12 cellular contexts compared by ENCODE assay signal in genomic region chr7:157309990-157310668, GRCh38. TPM values are rescaled to one million over a fixed set of nuclear protein-coding genes. Genes with fewer than 3 reads are reported as not detected.
A peak's percentile ranks its signal among the peaks of the same experiment; 100 is the strongest.
DNase-seq lines count a peak whose midpoint lies in the region; ATAC-seq, FAIRE-seq and TF ChIP-seq lines count a peak whose summit lies in the region.
"Had no signal": no experiment of that assay in that cellular context is flagged by ENCODE, and none has a peak within 500 bp of the region (broad histone marks: within the 10 kb centered on the region; RNA-seq: fewer than 3 reads in every experiment).

No MANE protein-coding gene starts in this region.

- H3K4me3 ChIP-seq in Loucy (ENCODE audit: low read length, poor library complexity, severe bottlenecking) (no peak overlapping the region), body of pancreas (no peak overlapping the region), keratinocyte (ENCODE audit: control insufficient read depth in 2 of 3, extremely low read depth in 1 of 3, insufficient read depth in 2 of 3, low read depth in 1 of 3, low read length in 3 of 3) (peak overlapping the region in 1 of 3 experiments; percentile 11)
- H3K4me3 ChIP-seq: gastroesophageal sphincter, upper lobe of left lung had no signal

- H3K79me2 ChIP-seq in Loucy (ENCODE audit: insufficient read depth, low read length) (no peaks in the 10 kb centered on the region), keratinocyte (ENCODE audit: control insufficient read depth, insufficient read depth, low read length) (no peaks in the 10 kb centered on the region)

- H3K9me1 ChIP-seq in keratinocyte (ENCODE audit: control insufficient read depth, extremely low read depth, insufficient read depth, low read length): no peaks in the 10 kb centered on the region

- peak; percentile 82 for FAIRE-seq in keratinocyte (lab: Jason Lieb, UNC)
- FAIRE-seq: small intestine had no signal

- H3K9me3 ChIP-seq in Loucy (ENCODE audit: insufficient read depth, low read depth, low read length) (no peaks in the 10 kb centered on the region), body of pancreas (no peaks in the 10 kb centered on the region), keratinocyte (ENCODE audit: control insufficient read depth, low read depth, low read length) (no peaks in the 10 kb centered on the region)
- H3K9me3 ChIP-seq: gastroesophageal sphincter, upper lobe of left lung had no signal

- no peaks in the 10 kb centered on the region for H3F3A ChIP-seq in Loucy (ENCODE audit: low read depth)

- H3K27ac ChIP-seq in body of pancreas (peak overlapping the region in 3 of 4 donors; percentile 60 to 75 (median 60)), keratinocyte (ENCODE audit: control insufficient read depth, insufficient read depth, low read length) (peak overlapping the region; percentile 88)
- H3K27ac ChIP-seq: gastroesophageal sphincter, upper lobe of left lung had no signal

- H4K20me1 ChIP-seq in Loucy (ENCODE audit: insufficient read depth, low read length, poor library complexity, severe bottlenecking) (no peaks in the 10 kb centered on the region), keratinocyte (ENCODE audit: control insufficient read depth, extremely low read depth, insufficient read depth, low read length) (no peaks in the 10 kb centered on the region)

- H3K9ac ChIP-seq in Loucy (ENCODE audit: low read depth, low read length, poor library complexity, severe bottlenecking) (peak overlapping the region; percentile 24), keratinocyte (ENCODE audit: control insufficient read depth, extremely low read depth, insufficient read depth, low read length) (peak overlapping the region; percentile 65)

- TF ChIP-seq CTCF in Loucy (conservative IDR thresholded peaks at IDR 0.05; ENCODE audit: low read length) (no peak), body of pancreas (IDR thresholded peaks at IDR 0.05) (no peak), keratinocyte (optimal IDR thresholded peaks at IDR 0.05 in 1 of 3, IDR thresholded peaks at IDR 0.05 in 1 of 3, conservative IDR thresholded peaks at IDR 0.05 in 1 of 3; ENCODE audit: extremely low read depth in 1 of 3, insufficient read depth in 2 of 3, low read length in 3 of 3) (no peak), GM10248 (IDR thresholded peaks at IDR 0.05; ENCODE audit: control extremely low read depth, extremely low read depth, low read depth, missing control alignments) (no peak), GM13976 (IDR thresholded peaks at IDR 0.05; ENCODE audit: borderline replicate concordance, control extremely low read depth, extremely low read depth, insufficient read depth, missing control alignments) (no peak)

- in situ Hi-C loops in GM13976 (cut with MboI; ENCODE audit: low sequenced_read_pairs, unreplicated experiment): no loop called here

- peaks cover 57% of the 10 kb centered on the region for H3K4me1 ChIP-seq in Loucy (ENCODE audit: insufficient read depth, low read length, poor library complexity, severe bottlenecking)
- no peaks in the 10 kb centered on the region for H3K4me1 ChIP-seq in body of pancreas
- H3K4me1 ChIP-seq in keratinocyte (ENCODE audit: control insufficient read depth, extremely low read depth, insufficient read depth, low read length): peaks cover 24% of the 10 kb centered on the region
- H3K4me1 ChIP-seq: upper lobe of left lung had no signal

- H3K36me3 ChIP-seq in Loucy (ENCODE audit: insufficient read depth, low read length) (no peaks in the 10 kb centered on the region), body of pancreas (replicated peaks in 1 of 2; ENCODE audit: insufficient read depth in 1 of 2, low read depth in 2 of 2) (no peaks in the 10 kb centered on the region), keratinocyte (ENCODE audit: control insufficient read depth in 2 of 2, extremely low read depth in 1 of 2, insufficient read depth in 2 of 2, low read length in 2 of 2) (no peaks in the 10 kb centered on the region)
- H3K36me3 ChIP-seq: gastroesophageal sphincter, upper lobe of left lung had no signal

- WGBS in body of pancreas, 2 donors: 43 to 62% methylated on average over 4 to 10 of the region's 10 CpGs

- POLR2A ChIA-PET in GM10248 (lab: Yijun Ruan, JAX): no interaction called here

- peak overlapping the region; percentile 37 for H2AFZ ChIP-seq in Loucy (ENCODE audit: low read length)
- H2AFZ ChIP-seq in keratinocyte (ENCODE audit: control insufficient read depth, low read length): peak overlapping the region; percentile 44

- H3K27me3 ChIP-seq in Loucy (ENCODE audit: insufficient read depth, low read length, poor library complexity, severe bottlenecking): no peaks in the 10 kb centered on the region
- H3K27me3 ChIP-seq in body of pancreas: no peaks in the 10 kb centered on the region
- no peaks in the 10 kb centered on the region for H3K27me3 ChIP-seq in keratinocyte (ENCODE audit: control insufficient read depth, extremely low read depth, insufficient read depth, low read length)
- H3K27me3 ChIP-seq: gastroesophageal sphincter, upper lobe of left lung had no signal

- H3K4me2 ChIP-seq in Loucy (ENCODE audit: low read depth, low read length, poor library complexity, severe bottlenecking): no peak overlapping the region
- H3K4me2 ChIP-seq in keratinocyte (ENCODE audit: control insufficient read depth, extremely low read depth, insufficient read depth, low read depth, low read length): peak overlapping the region; percentile 80

- TF ChIP-seq POLR2A in body of pancreas (IDR thresholded peaks at IDR 0.05): peak in 1 of 3 donors; percentile 9

- intact Hi-C loops in body of pancreas (cut with DNase I): no loop called here

- DNase-seq in AG20443 (ENCODE audit: low spot score): peak; percentile 88
- DNase-seq in body of pancreas: peak in 1 of 4 donors; percentile 12
- peak; percentile 73 for DNase-seq in keratinocyte (ENCODE audit: low read depth, low spot score)
- no peak for DNase-seq in effector CD4-positive, alpha-beta T cell
- DNase-seq in GM10248 (ENCODE audit: extremely low spot score): no peak
- DNase-seq in GM13976 (ENCODE audit: low spot score): no peak
- DNase-seq in NCI-H1694 (lab: John Stamatoyannopoulos, UW): no peak
- DNase-seq: NCI-H1436 treated with DMSO at 0.1 percent for 48 hours, small intestine, upper lobe of left lung had no signal

- CTCF ChIA-PET in GM10248 (lab: Yijun Ruan, JAX): no interaction called here

- no peaks in the 10 kb centered on the region for H3K9me2 ChIP-seq in Loucy (replicated peaks; ENCODE audit: low read depth, low read length)

- dilution Hi-C loops in keratinocyte (cut with MboI; ENCODE audit: extremely low pct_ligation_motif_present, low sequenced_read_pairs): no loop called here

- peak; percentile 76 for ATAC-seq in body of pancreas
- ATAC-seq: gastroesophageal sphincter had no signal

RNA-seq across cellular contexts. Expression of gene DNAJB6, which starts 26.7 kb away (rescaled TPM):
- 10 to 100 TPM; 26.5 to 32.0 TPM for total RNA-seq in body of pancreas
- 76.8 to 163 TPM (median 152 TPM) in 3 replicates for polyA plus RNA-seq in keratinocyte
- 296 TPM for polyA plus RNA-seq in keratinocyte (2011; ENCODE audit: low read depth)
- 119 and 167 TPM in 2 replicates for polyA plus RNA-seq in keratinocyte (2011; cell fraction: cytosol; rRNA removed)
- polyA plus RNA-seq in keratinocyte (2011; cell fraction: nucleus; rRNA removed): 115 and 161 TPM in 2 replicates
- polyA plus RNA-seq in keratinocyte (2012; ENCODE audit: low replicate concordance): 190 TPM in 2 replicates
- 26.5 to 60.8 TPM (median 29.4 TPM) in 3 replicates for polyA minus RNA-seq in keratinocyte
- 69.4 TPM for polyA minus RNA-seq in keratinocyte (2011; cell fraction: cytosol; rRNA and poly(A)+ RNA removed)
- 49.7 and 85.1 TPM in 2 replicates for polyA minus RNA-seq in keratinocyte (2011; cell fraction: nucleus; rRNA and poly(A)+ RNA removed)

Comparison
In these comparisons a context has a peak if more than half of its experiments do, and no peak if none do; other contexts are left out.
1. DNase-seq: peak in AG20443 (single experiment) and keratinocyte (single experiment); none in effector CD4-positive, alpha-beta T cell (single experiment), GM10248 (single experiment), GM13976 (single experiment) and NCI-H1694 (single experiment).